In genomic region chr2:11705711-11706110, GRCh38 we compare ENCODE assay signal across 8 cellular contexts.
"Had no signal": no experiment of that assay in that cellular context is flagged by ENCODE, and none has a peak within 500 bp of the region (broad histone marks: within the 10 kb centered on the region; RNA-seq: fewer than 3 reads in every experiment).

No MANE protein-coding gene starts in this region.

- H3K4me3 ChIP-seq: GM23248, GM23338, HAP-1 had no signal

- DNase-seq: GM23248, GOT3, H7, H9, HCEC 1CT, HFFc6 had no signal

- H3K36me3 ChIP-seq: HAP-1 had no signal

- H3K4me1 ChIP-seq: HAP-1 had no signal

- H3K9me3 ChIP-seq: HAP-1 had no signal

- H3K27ac ChIP-seq: GM23248 had no signal
